ENCODE assay signal across 8 cellular contexts in genomic region chr2:26299488-26300092, GRCh38. TPM values are rescaled to one million over a fixed set of nuclear protein-coding genes. Genes with fewer than 3 reads are reported as not detected.
A peak's percentile ranks its signal among the peaks of the same experiment; 100 is the strongest.
DNase-seq lines count a peak whose midpoint lies in the region; ATAC-seq and TF ChIP-seq lines count a peak whose summit lies in the region.

No MANE protein-coding gene starts in this region.

- H4K20me1 ChIP-seq in OCI-LY1 (ENCODE audit: insufficient read depth, low read length): no peaks in the 10 kb centered on the region

- no peak for TF ChIP-seq EP300 in upper lobe of left lung (IDR thresholded peaks at IDR 0.05)

- no peaks in the 10 kb centered on the region for H3K9me2 ChIP-seq in OCI-LY1 (ENCODE audit: low read depth, low read length)

- H3K9me3 Mint-ChIP-seq in activated CD8-positive, alpha-beta memory T cell treated with anti-CD3 and anti-CD28 coated beads, Interleukin-2, amount 10 ng/mL, durations not matched to agents 7 days and 5 days (ENCODE audit: low read depth): no peaks in the 10 kb centered on the region

- H3K27me3 ChIP-seq in OCI-LY1 (ENCODE audit: insufficient read depth, low read length) (no peaks in the 10 kb centered on the region; the same call in 1 of the 2 replicates), duodenal mucosa (ENCODE audit: control insufficient read depth in 1 of 2, insufficient read depth in 2 of 2, low read length in 2 of 2) (no peaks in the 10 kb centered on the region), lung (ENCODE audit: control insufficient read depth, insufficient read depth) (no peaks in the 10 kb centered on the region), upper lobe of left lung (no peaks in the 10 kb centered on the region)

- peaks cover 12% of the 10 kb centered on the region for H3K4me1 ChIP-seq in OCI-LY1 (ENCODE audit: insufficient read depth, low read length, severe bottlenecking)
- peaks cover 17 to 19% of the 10 kb centered on the region in 2 donors for H3K4me1 ChIP-seq in duodenal mucosa (ENCODE audit: control insufficient read depth in 1 of 2, insufficient read depth in 2 of 2, low read length in 2 of 2)
- H3K4me1 ChIP-seq in lung (ENCODE audit: control insufficient read depth in 2 of 2, insufficient read depth in 2 of 2, low read length in 2 of 2): peaks cover 0 to 2% of the 10 kb centered on the region in 2 donors
- peaks cover 4 to 19% (median 16%) of the 10 kb centered on the region in 4 donors for H3K4me1 ChIP-seq in upper lobe of left lung

- H3K4me3 ChIP-seq in OCI-LY1 (ENCODE audit: low read depth, low read length, poor library complexity, severe bottlenecking): peak overlapping the region; percentile 48
- H3K4me3 ChIP-seq in duodenal mucosa (ENCODE audit: low read depth in 1 of 2, low read length in 2 of 2): peak overlapping the region; percentile 77 to 79
- peak overlapping the region; percentile 16 for H3K4me3 ChIP-seq in lung
- H3K4me3 ChIP-seq in upper lobe of left lung: peak overlapping the region; percentile 47 to 67 (median 53)

- H3K4me3 Mint-ChIP-seq in activated CD8-positive, alpha-beta memory T cell treated with anti-CD3 and anti-CD28 coated beads, Interleukin-2, amount 10 ng/mL, durations not matched to agents 7 days and 5 days: no peak overlapping the region

- ATAC-seq in activated CD8-positive, alpha-beta memory T cell treated with anti-CD3 and anti-CD28 coated beads, Interleukin-2, amount 10 ng/mL, durations not matched to agents 7 days and 5 days: peak; percentile 32
- ATAC-seq in lung (ENCODE audit: insufficient read depth, low FRiP score) (peak; percentile 62), upper lobe of left lung (ENCODE audit: low FRiP score in 2 of 2) (peak; percentile 75 to 80), GM21529 (IDR thresholded peaks at IDR 0.05; ENCODE audit: unreplicated experiment) (no peak)

- H3K36me3 ChIP-seq in OCI-LY1 (ENCODE audit: insufficient read depth, low read length) (no peaks in the 10 kb centered on the region), duodenal mucosa (ENCODE audit: control insufficient read depth in 1 of 2, insufficient read depth in 2 of 2, low read length in 2 of 2) (no peaks in the 10 kb centered on the region), lung (ENCODE audit: control insufficient read depth in 2 of 2, insufficient read depth in 2 of 2, low read length in 2 of 2) (no peaks in the 10 kb centered on the region), upper lobe of left lung (no peaks in the 10 kb centered on the region)

- no peaks in the 10 kb centered on the region for H3K36me3 Mint-ChIP-seq in activated CD8-positive, alpha-beta memory T cell treated with anti-CD3 and anti-CD28 coated beads, Interleukin-2, amount 10 ng/mL, durations not matched to agents 7 days and 5 days

- TF ChIP-seq CTCF in OCI-LY1 (IDR thresholded peaks at IDR 0.05; ENCODE audit: low read length): no peak
- TF ChIP-seq CTCF in lung (IDR thresholded peaks at IDR 0.05; ENCODE audit: control extremely low read depth, extremely low read depth): no peak
- no peak for TF ChIP-seq CTCF in upper lobe of left lung (IDR thresholded peaks at IDR 0.05)

- no peaks in the 10 kb centered on the region for H3K79me2 ChIP-seq in OCI-LY1 (ENCODE audit: insufficient read depth, low read length)

- peaks cover 20% of the 10 kb centered on the region for H3K27me3 Mint-ChIP-seq in activated CD8-positive, alpha-beta memory T cell treated with anti-CD3 and anti-CD28 coated beads, Interleukin-2, amount 10 ng/mL, durations not matched to agents 7 days and 5 days

- H3K27ac ChIP-seq in OCI-LY1 (ENCODE audit: low read depth, low read length, poor library complexity, severe bottlenecking) (no peak overlapping the region), duodenal mucosa (ENCODE audit: low read depth, low read length) (peak overlapping the region; percentile 60), lung (ENCODE audit: low read depth in 1 of 2, low read length in 1 of 2) (peak overlapping the region; percentile 9 to 90), upper lobe of left lung (peak overlapping the region; percentile 79 to 88 (median 82))

- no peak for DNase-seq in activated CD8-positive, alpha-beta memory T cell treated with anti-CD3 and anti-CD28 coated beads, Interleukin-2, amount 10 ng/mL, durations not matched to agents 7 days and 5 days
- no peak for DNase-seq in activated CD8-positive, alpha-beta memory T cell treated with anti-CD3 and anti-CD28 coated beads, Interleukin-2, amount 50 U/mL, for 4 hours
- peak; percentile 45 for DNase-seq in lung (ENCODE audit: low spot score)
- peak in 1 of 2 donors; percentile 53 for DNase-seq in upper lobe of left lung
- no peak for DNase-seq in NCI-H1092 treated with DMSO at 0.1 percent for 48 hours (lab: John Stamatoyannopoulos, UW)

- CTCF ChIA-PET in activated CD8-positive, alpha-beta memory T cell treated with anti-CD3 and anti-CD28 coated beads, Interleukin-2, amount 10 ng/mL, durations not matched to agents 7 days and 5 days (lab: Charles Lee): no interaction called here

- no peaks in the 10 kb centered on the region for H3F3A ChIP-seq in OCI-LY1 (ENCODE audit: insufficient read depth, low read length)

- H3K9me3 ChIP-seq in OCI-LY1 (ENCODE audit: low read length): no peaks in the 10 kb centered on the region
- peaks cover 0 to 3% of the 10 kb centered on the region in 2 donors for H3K9me3 ChIP-seq in duodenal mucosa (ENCODE audit: control insufficient read depth in 1 of 2, low read length in 2 of 2)
- no peaks in the 10 kb centered on the region for H3K9me3 ChIP-seq in lung (ENCODE audit: control insufficient read depth in 2 of 2, insufficient read depth in 1 of 2, low read length in 1 of 2)
- no peaks in the 10 kb centered on the region for H3K9me3 ChIP-seq in upper lobe of left lung

- no peaks in the 10 kb centered on the region for H3K4me1 Mint-ChIP-seq in activated CD8-positive, alpha-beta memory T cell treated with anti-CD3 and anti-CD28 coated beads, Interleukin-2, amount 10 ng/mL, durations not matched to agents 7 days and 5 days

- no peak overlapping the region; the same call in 1 of the 2 replicates for H2AFZ ChIP-seq in OCI-LY1 (ENCODE audit: low read length)

- H3K27ac Mint-ChIP-seq in activated CD8-positive, alpha-beta memory T cell treated with anti-CD3 and anti-CD28 coated beads, Interleukin-2, amount 10 ng/mL, durations not matched to agents 7 days and 5 days: no peak overlapping the region

- WGBS in lung, 2 donors: 0 to 1% methylated on average over 7 of the region's 7 CpGs
- WGBS in upper lobe of left lung, 2 donors: 1 to 3% methylated on average over 7 of the region's 7 CpGs

- TF ChIP-seq POLR2A in upper lobe of left lung (IDR thresholded peaks at IDR 0.05): no peak

- peak overlapping the region; percentile 4; the same call in 1 of the 2 replicates for H3K9ac ChIP-seq in OCI-LY1 (ENCODE audit: low read length)
- peak overlapping the region; percentile 64 to 78 for H3K9ac ChIP-seq in duodenal mucosa (ENCODE audit: low read depth in 1 of 2, low read length in 2 of 2)

- peak overlapping the region; percentile 65 for H3K4me2 ChIP-seq in OCI-LY1 (ENCODE audit: low read length)

RNA-seq across cellular contexts. Expression of gene SELENOI, which starts 46.4 kb away (rescaled TPM):
- total RNA-seq in activated CD8-positive, alpha-beta memory T cell treated with anti-CD3 and anti-CD28 coated beads, Interleukin-2, amount 10 ng/mL, durations not matched to agents 7 days and 5 days: 10 to 100 TPM; 38.4 to 41.3 TPM
- total RNA-seq in lung: 10 to 100 TPM; 27.7 to 36.6 TPM
- polyA plus RNA-seq in lung: 1 to 10 TPM; 3.2 to 6.3 TPM
- 10 to 100 TPM in 5 of 6 donors, 1 to 10 TPM in 1; 6.8 to 21.6 (median 17.2) TPM for total RNA-seq in upper lobe of left lung

RNA-seq across cellular contexts. Expression of gene ADGRF3, which starts 47.0 kb away (rescaled TPM):
- 1 to 10 TPM; 3.7 to 4.6 TPM for total RNA-seq in activated CD8-positive, alpha-beta memory T cell treated with anti-CD3 and anti-CD28 coated beads, Interleukin-2, amount 10 ng/mL, durations not matched to agents 7 days and 5 days
- total RNA-seq in lung: under 1 TPM; 0.20 to 0.28 TPM
- polyA plus RNA-seq in lung: 1 to 10 TPM in 1 of 2 donors, under 1 TPM in 1; 0.10 to 3.9 TPM
- 1 to 10 TPM in 1 of 6 donors, under 1 TPM in 4, not detected in 1; 0.15 to 2.1 (median 0.30) TPM for total RNA-seq in upper lobe of left lung

RNA-seq across cellular contexts. Expression of gene HADHB, which starts 54.9 kb away (rescaled TPM):
- 10 to 100 TPM; 55.8 to 83.5 TPM for total RNA-seq in activated CD8-positive, alpha-beta memory T cell treated with anti-CD3 and anti-CD28 coated beads, Interleukin-2, amount 10 ng/mL, durations not matched to agents 7 days and 5 days
- total RNA-seq in lung (100 to 1,000 TPM; 100 to 140 TPM), upper lobe of left lung (100 to 1,000 TPM in 2 of 6 donors, 10 to 100 TPM in 4; 67.1 to 124 (median 91.2) TPM)
- 10 to 100 TPM; 63.1 to 78.8 TPM for polyA plus RNA-seq in lung

RNA-seq across cellular contexts. Expression of gene HADHA, which starts 55.2 kb away (rescaled TPM):
- 100 to 1,000 TPM; 117 to 145 TPM for total RNA-seq in activated CD8-positive, alpha-beta memory T cell treated with anti-CD3 and anti-CD28 coated beads, Interleukin-2, amount 10 ng/mL, durations not matched to agents 7 days and 5 days
- total RNA-seq in lung (100 to 1,000 TPM; 111 to 117 TPM), upper lobe of left lung (100 to 1,000 TPM in 4 of 6 donors, 10 to 100 TPM in 2; 61.8 to 120 (median 110) TPM)
- 10 to 100 TPM; 35.2 to 77.6 TPM for polyA plus RNA-seq in lung

Comparison
In these comparisons a context has a peak if more than half of its experiments do, and no peak if none do; other contexts are left out.
1. H3K4me3 ChIP-seq: peak in every context shown above with its lines; median percentile 78 in duodenal mucosa; 53 in upper lobe of left lung; 48 in OCI-LY1; 16 in lung.